Comparison of ENCODE assay signal across 8 cellular contexts in genomic region chr12:53005986-53006809, GRCh38. TPM values are rescaled to one million over a fixed set of nuclear protein-coding genes. Genes with fewer than 3 reads are reported as not detected.
DNase-seq lines count a peak whose midpoint lies in the region; ATAC-seq and TF ChIP-seq lines count a peak whose summit lies in the region.

EIF4B (plus strand) TSS chr12:53006456; CDS start chr12:53006484, 28 bp downstream.

- H3K4me3 Mint-ChIP-seq in T-helper 17 cell (peak within 1 kb of the TSS; percentile 99), progenitor cell of endocrine pancreas (ENCODE audit: low read depth) (peak within 1 kb of the TSS; percentile 100)

- peaks cover 26% of the 10 kb centered on the region for H3K4me1 Mint-ChIP-seq in T-helper 17 cell
- H3K4me1 Mint-ChIP-seq in progenitor cell of endocrine pancreas (ENCODE audit: low read depth), result peaks cover 33% of the 10 kb centered on the region

- H3K27ac Mint-ChIP-seq in T-helper 17 cell (peak within 1 kb of the TSS; percentile 99), progenitor cell of endocrine pancreas (peak within 1 kb of the TSS; percentile 99)

- peak; percentile 67 for TF ChIP-seq POLR2A in GM15510 (IDR thresholded peaks at IDR 0.05; ENCODE audit: borderline replicate concordance, extremely low read depth, insufficient read length)

- intact Hi-C loops in left cardiac atrium (cut with DNase I), result no loop called here

- no peaks in the 10 kb centered on the region for H3K9me3 Mint-ChIP-seq in progenitor cell of endocrine pancreas (ENCODE audit: low read depth)

- no peak for TF ChIP-seq CTCF in progenitor cell of endocrine pancreas (IDR thresholded peaks at IDR 0.05; ENCODE audit: unreplicated experiment)

- H3K36me3 Mint-ChIP-seq in T-helper 17 cell (ENCODE audit: low read depth) (peaks cover 5% of the 10 kb centered on the region), progenitor cell of endocrine pancreas (ENCODE audit: insufficient read depth) (no peaks in the 10 kb centered on the region)

- no peaks in the 10 kb centered on the region for H3K27me3 Mint-ChIP-seq in T-helper 17 cell
- no peaks in the 10 kb centered on the region for H3K27me3 Mint-ChIP-seq in progenitor cell of endocrine pancreas

- H3K9me3 ChIP-seq in T-helper 17 cell (ENCODE audit: control insufficient read depth, low read length, poor library complexity, severe bottlenecking), result no peaks in the 10 kb centered on the region

- DNase-seq in NCI-H1694 treated with DMSO at 0.1 percent for 48 hours (lab: John Stamatoyannopoulos, UW) (peak; percentile 97), T-helper 17 cell (peak; percentile 95 to 99 (median 99)), amygdala (lab: John Stamatoyannopoulos, UW) (peak; percentile 90 to 100 (median 98)), left cardiac atrium (peak; percentile 100), progenitor cell of endocrine pancreas (ENCODE audit: low spot score, unreplicated experiment) (peak; percentile 98), ureter (ENCODE audit: low spot score) (peak; percentile 100)

- ATAC-seq in HG02885 (IDR thresholded peaks at IDR 0.05; ENCODE audit: poor library complexity, unreplicated experiment) (peak; percentile 90), T-helper 17 cell (peak; percentile 89), left cardiac atrium (peak; percentile 96 to 97)

RNA-seq across cellular contexts. Expression of gene EIF4B, which starts in this region (rescaled TPM):
- total RNA-seq in T-helper 17 cell, result 100 to 1,000 TPM; 635 to 667 TPM
- 100 to 1,000 TPM; 332 to 341 TPM for total RNA-seq in left cardiac atrium
- 447 and 487 TPM in 2 replicates for total RNA-seq in progenitor cell of endocrine pancreas
- total RNA-seq in ureter, result 474 TPM

Comparison
In these comparisons a context has a peak if more than half of its experiments do, and no peak if none do; other contexts are left out.
1. Peak in every context shown above with its lines: DNase-seq and ATAC-seq.